8 cellular contexts compared by ENCODE assay signal in the genomic region with DNA sequence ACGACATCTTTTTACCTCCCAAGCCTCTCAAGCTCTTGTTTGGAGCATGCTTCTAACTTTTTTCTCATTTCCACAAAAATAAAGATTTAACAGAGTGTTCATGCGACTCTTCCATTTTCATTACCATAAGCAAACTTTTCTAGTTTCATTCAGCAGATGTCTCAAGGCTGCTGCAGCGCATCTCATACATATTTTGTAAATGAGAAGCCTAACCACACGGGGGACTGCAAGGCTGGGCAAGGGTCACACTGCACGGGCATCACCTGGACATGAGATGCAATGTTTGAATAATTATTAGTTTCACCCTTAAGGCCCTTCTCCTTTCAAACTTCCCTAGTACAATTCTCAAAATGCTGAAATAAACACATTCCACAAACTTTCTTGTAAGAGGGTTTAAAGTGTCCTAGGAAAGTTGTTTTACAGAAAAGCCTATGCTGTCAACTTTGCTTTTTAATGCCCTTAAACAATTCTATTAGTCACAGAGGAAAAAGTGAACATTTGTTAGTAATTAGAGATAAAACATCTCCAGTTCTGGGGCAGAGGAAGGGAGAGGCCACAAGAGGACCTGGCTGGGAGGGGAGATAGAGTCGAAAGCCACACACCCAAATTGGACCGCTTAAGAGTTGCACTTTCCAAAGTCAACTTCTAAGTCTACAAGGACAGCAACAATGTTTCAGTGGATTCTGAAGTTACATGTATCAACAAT.
DNase-seq lines count a peak whose midpoint lies in the region; ATAC-seq and TF ChIP-seq lines count a peak whose summit lies in the region.

No MANE protein-coding gene starts in this region.

- peak overlapping the region; percentile 6 for H3K27ac ChIP-seq in duodenal mucosa (ENCODE audit: low read depth, low read length)
- H3K27ac ChIP-seq in muscle layer of duodenum (ENCODE audit: low read length) = peak overlapping the region; percentile 62

- H3K9me3 ChIP-seq in duodenal mucosa (ENCODE audit: control insufficient read depth in 1 of 2, low read length in 2 of 2) = no peaks in the 10 kb centered on the region
- no peaks in the 10 kb centered on the region for H3K9me3 ChIP-seq in muscle layer of duodenum (ENCODE audit: control insufficient read depth in 1 of 2, low read length in 2 of 2)

- in situ Hi-C loops in GM13977 (cut with MboI; ENCODE audit: low pct_unique_long_range_greater_than_20kb, low sequenced_read_pairs, unreplicated experiment) = no loop called here

- ATAC-seq in GM19324 (IDR thresholded peaks at IDR 0.05; ENCODE audit: low FRiP score, unreplicated experiment) (no peak), HG02610 (IDR thresholded peaks at IDR 0.05; ENCODE audit: unreplicated experiment) (no peak)

- H3K4me3 ChIP-seq in duodenal mucosa (ENCODE audit: low read depth in 1 of 2, low read length in 2 of 2) = peak overlapping the region; percentile 69 to 75
- peak overlapping the region; percentile 62 to 85 for H3K4me3 ChIP-seq in muscle layer of duodenum (ENCODE audit: low read depth in 1 of 2, low read length in 2 of 2)

- H3K9ac ChIP-seq in duodenal mucosa (ENCODE audit: low read depth in 1 of 2, low read length in 2 of 2) = peak overlapping the region; percentile 51 to 64

- H3K27me3 ChIP-seq in duodenal mucosa (ENCODE audit: control insufficient read depth in 1 of 2, insufficient read depth in 2 of 2, low read length in 2 of 2) (no peaks in the 10 kb centered on the region), muscle layer of duodenum (ENCODE audit: low read depth, low read length) (no peaks in the 10 kb centered on the region)

- H3K36me3 ChIP-seq in duodenal mucosa (ENCODE audit: control insufficient read depth in 1 of 2, insufficient read depth in 2 of 2, low read length in 2 of 2) (no peaks in the 10 kb centered on the region), muscle layer of duodenum (ENCODE audit: control insufficient read depth in 1 of 2, insufficient read depth in 2 of 2, low read length in 2 of 2) (no peaks in the 10 kb centered on the region)

- H3K4me1 ChIP-seq in duodenal mucosa (ENCODE audit: control insufficient read depth in 1 of 2, insufficient read depth in 2 of 2, low read length in 2 of 2) = peaks cover 29 to 31% of the 10 kb centered on the region in 2 donors
- H3K4me1 ChIP-seq in muscle layer of duodenum (ENCODE audit: control insufficient read depth in 1 of 2, insufficient read depth in 2 of 2, low read length in 2 of 2) = peaks cover 12 to 19% of the 10 kb centered on the region in 2 donors

- DNase-seq in GM13977 (ENCODE audit: low spot score) (peak; percentile 62), RKO (ENCODE audit: low spot score) (peak; percentile 59), DMS79 (lab: John Stamatoyannopoulos, UW) (no peak)
- DNase-seq in stimulated activated naive CD4-positive, alpha-beta T cell treated with Interleukin-2 at 50 U/mL for 16 hours (lab: John Stamatoyannopoulos, UW) = no peak

- no peak for TF ChIP-seq CTCF in GM13977 (IDR thresholded peaks at IDR 0.05; ENCODE audit: extremely low read depth, insufficient read depth, missing control alignments)

Comparison
In these comparisons a context has a peak if more than half of its experiments do, and no peak if none do; other contexts are left out.
1. DNase-seq: peak in GM13977 (single experiment) and RKO (single experiment); none in stimulated activated naive CD4-positive, alpha-beta T cell treated with Interleukin-2 at 50 U/mL for 16 hours (single experiment) and DMS79 (single experiment).